7 cellular contexts compared by ENCODE assay signal in genomic region chrX:154825586-154825985, GRCh38. TPM values are rescaled to one million over a fixed set of nuclear protein-coding genes. Genes with fewer than 3 reads are reported as not detected.
"Had no signal": no experiment of that assay in that cellular context is flagged by ENCODE, and none has a peak within 500 bp of the region (broad histone marks: within the 10 kb centered on the region; RNA-seq: fewer than 3 reads in every experiment).

No MANE protein-coding gene starts in this region.

RNA-seq across cellular contexts. Expression of gene SMIM9, which starts 8.9 kb away (rescaled TPM):
- total RNA-seq: GM23248, GM23338, H1, H4, H7, H9, HFFc6 had no signal
- polyA plus RNA-seq: GM23248, GM23338, H1 had no signal
